ENCODE assay signal across 2 cellular contexts in genomic region chr17:2485543-2485942, GRCh38.
TF ChIP-seq lines count a peak whose summit lies in the region.

No MANE protein-coding gene starts in this region.

TF ChIP-seq in SK-N-SH treated with all-trans-retinoic acid at 6 μM for 48 hours, 23 proteins besides CTCF, POLR2A, EP300 and RAD21 (continued from another document):
- TF ChIP-seq ARNTL (CRISPR knock-in tag; IDR thresholded peaks at IDR 0.05; ENCODE audit: borderline replicate concordance, low read depth) (no peak), ZFP30 (CRISPR knock-in tag; IDR thresholded peaks at IDR 0.05) (no peak), ZFP3 (CRISPR knock-in tag; IDR thresholded peaks at IDR 0.05) (no peak)
- TF ChIP-seq, protein P1, sequence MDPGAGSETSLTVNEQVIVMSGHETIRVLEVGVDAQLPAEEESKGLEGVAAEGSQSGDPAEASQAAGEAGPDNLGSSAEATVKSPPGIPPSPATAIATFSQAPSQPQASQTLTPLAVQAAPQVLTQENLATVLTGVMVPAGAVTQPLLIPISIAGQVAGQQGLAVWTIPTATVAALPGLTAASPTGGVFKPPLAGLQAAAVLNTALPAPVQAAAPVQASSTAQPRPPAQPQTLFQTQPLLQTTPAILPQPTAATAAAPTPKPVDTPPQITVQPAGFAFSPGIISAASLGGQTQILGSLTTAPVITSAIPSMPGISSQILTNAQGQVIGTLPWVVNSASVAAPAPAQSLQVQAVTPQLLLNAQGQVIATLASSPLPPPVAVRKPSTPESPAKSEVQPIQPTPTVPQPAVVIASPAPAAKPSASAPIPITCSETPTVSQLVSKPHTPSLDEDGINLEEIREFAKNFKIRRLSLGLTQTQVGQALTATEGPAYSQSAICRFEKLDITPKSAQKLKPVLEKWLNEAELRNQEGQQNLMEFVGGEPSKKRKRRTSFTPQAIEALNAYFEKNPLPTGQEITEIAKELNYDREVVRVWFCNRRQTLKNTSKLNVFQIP (CRISPR knock-in tag; IDR thresholded peaks at IDR 0.05; ENCODE audit: borderline replicate concordance, low read depth), result no peak
- TF ChIP-seq, protein P2, sequence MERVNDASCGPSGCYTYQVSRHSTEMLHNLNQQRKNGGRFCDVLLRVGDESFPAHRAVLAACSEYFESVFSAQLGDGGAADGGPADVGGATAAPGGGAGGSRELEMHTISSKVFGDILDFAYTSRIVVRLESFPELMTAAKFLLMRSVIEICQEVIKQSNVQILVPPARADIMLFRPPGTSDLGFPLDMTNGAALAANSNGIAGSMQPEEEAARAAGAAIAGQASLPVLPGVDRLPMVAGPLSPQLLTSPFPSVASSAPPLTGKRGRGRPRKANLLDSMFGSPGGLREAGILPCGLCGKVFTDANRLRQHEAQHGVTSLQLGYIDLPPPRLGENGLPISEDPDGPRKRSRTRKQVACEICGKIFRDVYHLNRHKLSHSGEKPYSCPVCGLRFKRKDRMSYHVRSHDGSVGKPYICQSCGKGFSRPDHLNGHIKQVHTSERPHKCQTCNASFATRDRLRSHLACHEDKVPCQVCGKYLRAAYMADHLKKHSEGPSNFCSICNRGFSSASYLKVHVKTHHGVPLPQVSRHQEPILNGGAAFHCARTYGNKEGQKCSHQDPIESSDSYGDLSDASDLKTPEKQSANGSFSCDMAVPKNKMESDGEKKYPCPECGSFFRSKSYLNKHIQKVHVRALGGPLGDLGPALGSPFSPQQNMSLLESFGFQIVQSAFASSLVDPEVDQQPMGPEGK (CRISPR knock-in tag; IDR thresholded peaks at IDR 0.05; ENCODE audit: borderline replicate concordance), result no peak

TF ChIP-seq in liver, 16 proteins besides CTCF, POLR2A, EP300 and RAD21 (continued from another document):
- TF ChIP-seq, protein P3, sequence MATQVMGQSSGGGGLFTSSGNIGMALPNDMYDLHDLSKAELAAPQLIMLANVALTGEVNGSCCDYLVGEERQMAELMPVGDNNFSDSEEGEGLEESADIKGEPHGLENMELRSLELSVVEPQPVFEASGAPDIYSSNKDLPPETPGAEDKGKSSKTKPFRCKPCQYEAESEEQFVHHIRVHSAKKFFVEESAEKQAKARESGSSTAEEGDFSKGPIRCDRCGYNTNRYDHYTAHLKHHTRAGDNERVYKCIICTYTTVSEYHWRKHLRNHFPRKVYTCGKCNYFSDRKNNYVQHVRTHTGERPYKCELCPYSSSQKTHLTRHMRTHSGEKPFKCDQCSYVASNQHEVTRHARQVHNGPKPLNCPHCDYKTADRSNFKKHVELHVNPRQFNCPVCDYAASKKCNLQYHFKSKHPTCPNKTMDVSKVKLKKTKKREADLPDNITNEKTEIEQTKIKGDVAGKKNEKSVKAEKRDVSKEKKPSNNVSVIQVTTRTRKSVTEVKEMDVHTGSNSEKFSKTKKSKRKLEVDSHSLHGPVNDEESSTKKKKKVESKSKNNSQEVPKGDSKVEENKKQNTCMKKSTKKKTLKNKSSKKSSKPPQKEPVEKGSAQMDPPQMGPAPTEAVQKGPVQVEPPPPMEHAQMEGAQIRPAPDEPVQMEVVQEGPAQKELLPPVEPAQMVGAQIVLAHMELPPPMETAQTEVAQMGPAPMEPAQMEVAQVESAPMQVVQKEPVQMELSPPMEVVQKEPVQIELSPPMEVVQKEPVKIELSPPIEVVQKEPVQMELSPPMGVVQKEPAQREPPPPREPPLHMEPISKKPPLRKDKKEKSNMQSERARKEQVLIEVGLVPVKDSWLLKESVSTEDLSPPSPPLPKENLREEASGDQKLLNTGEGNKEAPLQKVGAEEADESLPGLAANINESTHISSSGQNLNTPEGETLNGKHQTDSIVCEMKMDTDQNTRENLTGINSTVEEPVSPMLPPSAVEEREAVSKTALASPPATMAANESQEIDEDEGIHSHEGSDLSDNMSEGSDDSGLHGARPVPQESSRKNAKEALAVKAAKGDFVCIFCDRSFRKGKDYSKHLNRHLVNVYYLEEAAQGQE (IDR thresholded peaks at IDR 0.05), result no peak
- TF ChIP-seq EGR1 (IDR thresholded peaks at IDR 0.05; ENCODE audit: low read depth in 2 of 2), result no peak
- no peak for TF ChIP-seq FOXA2 (IDR thresholded peaks at IDR 0.05)
- TF ChIP-seq RXRA (IDR thresholded peaks at IDR 0.05), result no peak
- TF ChIP-seq ATF3 (IDR thresholded peaks at IDR 0.05), result no peak
- no peak for TF ChIP-seq NR2F2 (IDR thresholded peaks at IDR 0.05)
- no peak for TF ChIP-seq GABPA (IDR thresholded peaks at IDR 0.05 in 1 of 2, conservative IDR thresholded peaks at IDR 0.05 in 1 of 2)
- no peak for TF ChIP-seq MAX (IDR thresholded peaks at IDR 0.05)
